Comparison of ENCODE assay signal across 8 cellular contexts in the genomic region with DNA sequence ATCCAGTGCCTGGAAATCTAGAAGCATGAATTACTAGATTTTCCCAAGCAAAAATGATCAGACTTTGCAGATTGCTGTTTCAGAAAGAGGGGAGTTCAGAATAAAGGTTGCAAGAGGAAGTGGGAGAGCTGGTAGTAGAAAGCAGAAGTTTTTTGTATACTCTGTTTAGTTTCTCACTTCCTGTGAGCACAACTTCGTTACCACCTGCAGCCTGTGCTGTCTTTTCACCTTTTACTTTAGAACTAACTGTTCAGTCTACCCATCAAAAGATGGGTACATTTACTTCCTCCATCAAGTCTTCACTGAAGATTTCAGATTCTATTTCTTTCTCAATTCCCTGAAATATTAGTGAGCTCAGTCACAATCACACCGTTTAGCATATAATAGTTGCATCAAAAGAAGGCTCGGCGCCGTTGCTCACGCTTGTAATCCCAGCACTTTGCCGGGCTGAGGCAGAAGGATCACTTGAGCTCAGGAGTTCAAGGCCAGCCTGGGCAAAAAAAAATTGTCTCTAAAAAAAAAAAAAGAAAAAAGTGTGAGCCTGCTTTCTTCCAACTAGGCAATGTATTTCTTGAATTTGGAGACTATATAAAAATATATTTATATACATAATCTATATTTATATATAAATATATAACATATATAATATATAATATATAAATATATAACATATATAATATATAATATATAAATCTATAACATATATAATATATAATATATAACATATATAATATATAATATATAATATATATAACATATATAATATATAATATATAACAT. TPM values are rescaled to one million over a fixed set of nuclear protein-coding genes. Genes with fewer than 3 reads are reported as not detected.
A peak's percentile ranks its signal among the peaks of the same experiment; 100 is the strongest.
DNase-seq lines count a peak whose midpoint lies in the region; ATAC-seq and TF ChIP-seq lines count a peak whose summit lies in the region.

No MANE protein-coding gene starts in this region.

- peaks cover 20% of the 10 kb centered on the region for H3K4me1 ChIP-seq in foreskin keratinocyte

- no peaks in the 10 kb centered on the region for H3K27me3 ChIP-seq in foreskin keratinocyte

- peak; percentile 74 for DNase-seq in GM13976 (ENCODE audit: low spot score)
- peak; percentile 71 for DNase-seq in KBM-7
- peak; percentile 35 for DNase-seq in central memory CD4-positive, alpha-beta T cell
- DNase-seq in foreskin keratinocyte, result no peak
- no peak for DNase-seq in omental fat pad (ENCODE audit: low spot score)
- DNase-seq in 8988T, result no peak
- DNase-seq in KG1 (lab: John Stamatoyannopoulos, UW), result no peak

- in situ Hi-C loops in GM13976 (cut with MboI; ENCODE audit: low sequenced_read_pairs, unreplicated experiment), result no loop called here
- in situ Hi-C loops in KBM-7 (cut with MboI; ENCODE audit: low pct_unique_long_range_greater_than_20kb, low sequenced_read_pairs), result no loop called here

- TF ChIP-seq CTCF in GM13976 (IDR thresholded peaks at IDR 0.05; ENCODE audit: borderline replicate concordance, control extremely low read depth, extremely low read depth, insufficient read depth, missing control alignments), result no peak
- TF ChIP-seq CTCF in foreskin keratinocyte (conservative IDR thresholded peaks at IDR 0.05), result no peak
- TF ChIP-seq CTCF in omental fat pad (IDR thresholded peaks at IDR 0.05), result no peak

- peak; percentile 58 for ATAC-seq in GM21528 (IDR thresholded peaks at IDR 0.05; ENCODE audit: low FRiP score, unreplicated experiment)
- no peak for ATAC-seq in foreskin keratinocyte
- ATAC-seq in omental fat pad (ENCODE audit: low FRiP score), result no peak

- H3K27ac ChIP-seq in foreskin keratinocyte, result no peak overlapping the region

RNA-seq across cellular contexts. Expression of a gene that starts 1.8 kb away (rescaled TPM):
- total RNA-seq in foreskin keratinocyte, result 11.1 and 12.0 TPM in 2 replicates
- 1.0 and 1.4 TPM in 2 replicates for polyA plus RNA-seq in foreskin keratinocyte
- total RNA-seq in omental fat pad, result 10 to 100 TPM in 1 of 4 donors, 1 to 10 TPM in 3; 5.0 to 10.2 (median 5.3) TPM

RNA-seq across cellular contexts. Expression of a gene that starts 36.1 kb away (rescaled TPM):
- total RNA-seq in foreskin keratinocyte (983 and 1,035 TPM in 2 replicates), omental fat pad (1,000 to 10,000 TPM in 3 of 4 donors, 100 to 1,000 TPM in 1; 998 to 1,447 (median 1,310) TPM)
- polyA plus RNA-seq in foreskin keratinocyte, result 1,671 and 1,692 TPM in 2 replicates

RNA-seq across cellular contexts. Expression of a gene that starts 45.7 kb away (rescaled TPM):
- total RNA-seq in foreskin keratinocyte (19.7 and 20.5 TPM in 2 replicates), omental fat pad (10 to 100 TPM; 20.8 to 40.2 (median 23.6) TPM)
- 3.3 and 3.7 TPM in 2 replicates for polyA plus RNA-seq in foreskin keratinocyte

RNA-seq across cellular contexts. Expression of a gene that starts 56.4 kb away (rescaled TPM):
- total RNA-seq in foreskin keratinocyte (14.9 and 16.8 TPM in 2 replicates), omental fat pad (10 to 100 TPM in 3 of 4 donors, 1 to 10 TPM in 1; 6.5 to 22.9 (median 10.7) TPM)
- 7.6 and 7.8 TPM in 2 replicates for polyA plus RNA-seq in foreskin keratinocyte

Comparison
In these comparisons a context has a peak if more than half of its experiments do, and no peak if none do; other contexts are left out.
1. DNase-seq: peak in GM13976 (single experiment), KBM-7 (single experiment) and central memory CD4-positive, alpha-beta T cell (single experiment); none in foreskin keratinocyte (0 of 2), omental fat pad (single experiment), 8988T (single experiment) and KG1 (single experiment).